ENCODE assay signal across 19 cellular contexts in the genomic region with DNA sequence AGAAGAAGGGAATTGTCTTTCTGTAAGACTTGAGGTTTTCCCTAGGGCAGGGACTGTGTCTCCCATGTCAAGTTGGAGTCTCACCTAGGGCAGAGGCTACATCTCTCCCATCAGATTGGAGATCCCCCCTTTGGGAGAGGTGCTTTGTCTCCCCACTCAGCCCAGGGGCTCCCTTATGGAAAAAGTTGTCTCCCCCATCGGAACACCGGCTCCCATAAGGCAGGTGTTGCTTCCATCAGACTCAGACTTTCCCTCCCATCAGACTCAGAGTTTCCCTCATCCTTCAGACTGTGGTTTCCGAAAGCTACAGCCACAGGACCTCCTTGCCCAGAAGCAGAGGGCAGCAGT. TPM values are rescaled to one million over a fixed set of nuclear protein-coding genes. Genes with fewer than 3 reads are reported as not detected.
DNase-seq lines count a peak whose midpoint lies in the region; ATAC-seq, FAIRE-seq and TF ChIP-seq lines count a peak whose summit lies in the region.
"Had no signal": no experiment of that assay in that cellular context is flagged by ENCODE, and none has a peak within 500 bp of the region (broad histone marks: within the 10 kb centered on the region; RNA-seq: fewer than 3 reads in every experiment).

No MANE protein-coding gene starts in this region.

- TF ChIP-seq POLR2A in GM12892 (IDR thresholded peaks at IDR 0.05; ENCODE audit: low read depth, low read length), result no peak

- peaks cover 11% of the 10 kb centered on the region for H3K4me1 ChIP-seq in CD8-positive, alpha-beta T cell (ENCODE audit: insufficient read depth, low read length)
- H3K4me1 ChIP-seq: BE2C had no signal

- H3K4me3 ChIP-seq in CD8-positive, alpha-beta T cell (ENCODE audit: low read depth, low read length), result no peak overlapping the region
- H3K4me3 ChIP-seq: GM23248 had no signal

- intact Hi-C loops in CD8-positive, alpha-beta T cell (cut with DNase I, micrococcal nuclease), result loop anchor here in 1 of 2 experiments (2.0 to 5.0 kb wide), 2 partner anchors 17 to 148 kb away; a partner anchor contains a TSS

- ATAC-seq in CD8-positive, alpha-beta T cell, result no peak
- ATAC-seq in WTC11, result no peak

- CTCF ChIA-PET in CD8-positive, alpha-beta T cell (lab: Charles Lee), result interaction anchor here (0.6 to 5.0 kb wide), 11 partner anchors 9 to 66 kb away, joined by 3 to 53 read pairs (median 5); no protein-coding TSS in a partner anchor
- CTCF ChIA-PET in WTC11 (lab: Charles Lee), result interaction anchor here (0.6 to 4.9 kb wide), 39 partner anchors 8 to 292 kb away, joined by 3 to 68 read pairs (median 5); a partner anchor contains a TSS

- POLR2A ChIA-PET in CD8-positive, alpha-beta T cell (lab: Charles Lee), result interaction anchor here (0.5 to 1.2 kb wide), 4 partner anchors 17 to 841 kb away, joined by 3 to 4 read pairs (median 4); a partner anchor contains a TSS
- POLR2A ChIA-PET in WTC11 (lab: Charles Lee), result no interaction called here

- FAIRE-seq in GM12892 (lab: Jason Lieb, UNC), result no peak
- FAIRE-seq: D721Med had no signal

- no peak for TF ChIP-seq CTCF in CD8-positive, alpha-beta T cell (IDR thresholded peaks at IDR 0.05)
- no peak for TF ChIP-seq CTCF in WTC11 (IDR thresholded peaks at IDR 0.05)

- H3K36me3 ChIP-seq in CD8-positive, alpha-beta T cell (ENCODE audit: insufficient read depth, low read length), result peaks cover 16% of the 10 kb centered on the region
- H3K36me3 ChIP-seq: BE2C had no signal

- no peak overlapping the region for H3K27ac ChIP-seq in CD8-positive, alpha-beta T cell (ENCODE audit: low read depth, low read length)
- H3K27ac ChIP-seq: 22Rv1, GM23248 had no signal

- no peaks in the 10 kb centered on the region for H3K27me3 ChIP-seq in CD8-positive, alpha-beta T cell (ENCODE audit: insufficient read depth, low read length)
- H3K27me3 ChIP-seq: BE2C had no signal

- no peaks in the 10 kb centered on the region for H3K9me3 ChIP-seq in CD8-positive, alpha-beta T cell (ENCODE audit: low read length)
- H3K9me3 ChIP-seq: BE2C had no signal

- peaks cover 30% of the 10 kb centered on the region for H3K36me3 Mint-ChIP-seq in T-helper 1 cell treated with Interleukin-12 subunit alpha and Interleukin-12 subunit beta and Interleukin-4 antibody, amounts not matched to agents 30 μg/mL and 1 μg/mL, for 36 hours (ENCODE audit: low read depth)
- H3K36me3 Mint-ChIP-seq in CD8-positive, alpha-beta T cell, result peaks cover 34% of the 10 kb centered on the region
- H3K36me3 Mint-ChIP-seq in WTC11 (peaks cover 12% of the 10 kb centered on the region), immature natural killer cell (peaks cover 0 to 23% (median 10%) of the 10 kb centered on the region in 3 donors)

- no peaks in the 10 kb centered on the region for H3K27me3 Mint-ChIP-seq in T-helper 1 cell treated with Interleukin-12 subunit alpha and Interleukin-12 subunit beta and Interleukin-4 antibody, amounts not matched to agents 30 μg/mL and 1 μg/mL, for 36 hours (ENCODE audit: low read depth)
- H3K27me3 Mint-ChIP-seq in CD8-positive, alpha-beta T cell (ENCODE audit: low read depth), result no peaks in the 10 kb centered on the region
- peaks cover 19% of the 10 kb centered on the region for H3K27me3 Mint-ChIP-seq in WTC11 (ENCODE audit: low read depth)
- H3K27me3 Mint-ChIP-seq in immature natural killer cell (ENCODE audit: low read depth in 3 of 3), result no peaks in the 10 kb centered on the region
- H3K27me3 Mint-ChIP-seq: CD4-positive, alpha-beta memory T cell had no signal

- H3K4me1 Mint-ChIP-seq in T-helper 1 cell treated with Interleukin-12 subunit alpha and Interleukin-12 subunit beta and Interleukin-4 antibody, amounts not matched to agents 30 μg/mL and 1 μg/mL, for 36 hours (ENCODE audit: low read depth), result peaks cover 10% of the 10 kb centered on the region
- H3K4me1 Mint-ChIP-seq in CD8-positive, alpha-beta T cell (ENCODE audit: low read depth), result peaks cover 18% of the 10 kb centered on the region
- peaks cover 7% of the 10 kb centered on the region for H3K4me1 Mint-ChIP-seq in WTC11
- H3K4me1 Mint-ChIP-seq in immature natural killer cell, result peaks cover 19% of the 10 kb centered on the region in 2 donors

- no peaks in the 10 kb centered on the region for H3K9me3 Mint-ChIP-seq in T-helper 1 cell treated with Interleukin-12 subunit alpha and Interleukin-12 subunit beta and Interleukin-4 antibody, amounts not matched to agents 30 μg/mL and 1 μg/mL, for 36 hours
- H3K9me3 Mint-ChIP-seq in CD8-positive, alpha-beta T cell, result no peaks in the 10 kb centered on the region
- H3K9me3 Mint-ChIP-seq in WTC11 (no peaks in the 10 kb centered on the region), immature natural killer cell (no peaks in the 10 kb centered on the region)
- H3K9me3 Mint-ChIP-seq: CD4-positive, alpha-beta memory T cell had no signal

- no peak overlapping the region for H3K4me3 Mint-ChIP-seq in T-helper 1 cell treated with Interleukin-12 subunit alpha and Interleukin-12 subunit beta and Interleukin-4 antibody, amounts not matched to agents 30 μg/mL and 1 μg/mL, for 36 hours
- no peak overlapping the region for H3K4me3 Mint-ChIP-seq in CD8-positive, alpha-beta T cell
- H3K4me3 Mint-ChIP-seq in WTC11, result peak overlapping the region; percentile 54
- H3K4me3 Mint-ChIP-seq in immature natural killer cell, result peak overlapping the region in 4 of 5 donors; percentile 36 to 70 (median 67)

- H3K27ac Mint-ChIP-seq in T-helper 1 cell treated with Interleukin-12 subunit alpha and Interleukin-12 subunit beta and Interleukin-4 antibody, amounts not matched to agents 30 μg/mL and 1 μg/mL, for 36 hours, result peak overlapping the region; percentile 24
- peak overlapping the region; percentile 6 for H3K27ac Mint-ChIP-seq in CD8-positive, alpha-beta T cell
- H3K27ac Mint-ChIP-seq in WTC11, result no peak overlapping the region
- peak overlapping the region in 2 of 6 donors; percentile 44 to 64 for H3K27ac Mint-ChIP-seq in immature natural killer cell

- no peak for DNase-seq in T-helper 1 cell
- peak in 1 of 7 experiments; percentile 29 for DNase-seq in CD8-positive, alpha-beta T cell
- DNase-seq in WTC11 (ENCODE audit: low spot score), result no peak
- no peak for DNase-seq in immature natural killer cell
- no peak for DNase-seq in activated gamma-delta T cell treated with Interleukin-2 at 50 U/mL for 16 hours
- no peak for DNase-seq in GM12892 (ENCODE audit: insufficient read length)
- no peak for DNase-seq in activated T-cell treated with anti-CD3 and anti-CD28 coated beads, Interleukin-2, amount 50 U/mL, for 1 hour
- DNase-seq: BE2C, DMS79, KG1, NCI-H1436, NCI-H2171, NCI-H446 had no signal

TF ChIP-seq in WTC11, 78 proteins besides CTCF, POLR2A, EP300 and RAD21:
- TF ChIP-seq, protein P1, sequence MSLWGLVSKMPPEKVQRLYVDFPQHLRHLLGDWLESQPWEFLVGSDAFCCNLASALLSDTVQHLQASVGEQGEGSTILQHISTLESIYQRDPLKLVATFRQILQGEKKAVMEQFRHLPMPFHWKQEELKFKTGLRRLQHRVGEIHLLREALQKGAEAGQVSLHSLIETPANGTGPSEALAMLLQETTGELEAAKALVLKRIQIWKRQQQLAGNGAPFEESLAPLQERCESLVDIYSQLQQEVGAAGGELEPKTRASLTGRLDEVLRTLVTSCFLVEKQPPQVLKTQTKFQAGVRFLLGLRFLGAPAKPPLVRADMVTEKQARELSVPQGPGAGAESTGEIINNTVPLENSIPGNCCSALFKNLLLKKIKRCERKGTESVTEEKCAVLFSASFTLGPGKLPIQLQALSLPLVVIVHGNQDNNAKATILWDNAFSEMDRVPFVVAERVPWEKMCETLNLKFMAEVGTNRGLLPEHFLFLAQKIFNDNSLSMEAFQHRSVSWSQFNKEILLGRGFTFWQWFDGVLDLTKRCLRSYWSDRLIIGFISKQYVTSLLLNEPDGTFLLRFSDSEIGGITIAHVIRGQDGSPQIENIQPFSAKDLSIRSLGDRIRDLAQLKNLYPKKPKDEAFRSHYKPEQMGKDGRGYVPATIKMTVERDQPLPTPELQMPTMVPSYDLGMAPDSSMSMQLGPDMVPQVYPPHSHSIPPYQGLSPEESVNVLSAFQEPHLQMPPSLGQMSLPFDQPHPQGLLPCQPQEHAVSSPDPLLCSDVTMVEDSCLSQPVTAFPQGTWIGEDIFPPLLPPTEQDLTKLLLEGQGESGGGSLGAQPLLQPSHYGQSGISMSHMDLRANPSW (CRISPR knock-in tag; conservative IDR thresholded peaks at IDR 0.05; ENCODE audit: low read depth), result no peak
- TF ChIP-seq ZNF671 (CRISPR knock-in tag; IDR thresholded peaks at IDR 0.05), result no peak
- no peak for TF ChIP-seq MXD4 (CRISPR knock-in tag; IDR thresholded peaks at IDR 0.05; ENCODE audit: borderline replicate concordance)
TF ChIP-seq in WTC11: peak in this region for 0.

RNA-seq across cellular contexts. Expression of a gene that starts 5.8 kb away (rescaled TPM):
- 1 to 10 TPM in 1 of 2 experiments, under 1 TPM in 1; 0.69 to 1.7 TPM for total RNA-seq in CD8-positive, alpha-beta T cell
- 0.39 to 0.81 TPM (median 0.80 TPM) in 3 replicates for total RNA-seq in WTC11 (2021)
- under 1 TPM; 0.18 to 0.51 (median 0.30) TPM for polyA plus RNA-seq in immature natural killer cell
- not detected for polyA plus RNA-seq in GM12892 (2012; ENCODE audit: missing spikeins)
- total RNA-seq: GM23248, OCI-LY7 had no signal
- polyA plus RNA-seq: CD4-positive, alpha-beta memory T cell had no signal

RNA-seq across cellular contexts. Expression of a gene that starts 10.5 kb away (rescaled TPM):
- 10 to 100 TPM; 23.1 to 28.1 TPM for total RNA-seq in CD8-positive, alpha-beta T cell
- 15.2 to 18.3 TPM (median 17.0 TPM) in 3 replicates for total RNA-seq in WTC11 (2021)
- 10 to 100 TPM; 25.8 to 44.7 (median 41.9) TPM for polyA plus RNA-seq in immature natural killer cell
- polyA plus RNA-seq in GM12892 (2012; ENCODE audit: missing spikeins), result 22.9 TPM

RNA-seq across cellular contexts. Expression of a gene that starts 48.5 kb away (rescaled TPM):
- not detected for total RNA-seq in CD8-positive, alpha-beta T cell
- total RNA-seq in WTC11 (2021), result not detected in 3 replicates
- polyA plus RNA-seq in immature natural killer cell, result not detected
- not detected for polyA plus RNA-seq in GM12892 (2012; ENCODE audit: missing spikeins)
- total RNA-seq: CD4-positive, alpha-beta memory T cell; GM23248; OCI-LY7 had no signal
- polyA plus RNA-seq: CD4-positive, alpha-beta memory T cell had no signal

Comparison
In these comparisons a context has a peak if more than half of its experiments do, and no peak if none do; other contexts are left out.
1. H3K4me3 Mint-ChIP-seq: peak in WTC11 (single experiment) and immature natural killer cell (4 of 5); none in T-helper 1 cell treated with Interleukin-12 subunit alpha and Interleukin-12 subunit beta and Interleukin-4 antibody, amounts not matched to agents 30 μg/mL and 1 μg/mL, for 36 hours (single experiment) and CD8-positive, alpha-beta T cell (single experiment).